ENCODE assay signal across 8 cellular contexts in the genomic region with DNA sequence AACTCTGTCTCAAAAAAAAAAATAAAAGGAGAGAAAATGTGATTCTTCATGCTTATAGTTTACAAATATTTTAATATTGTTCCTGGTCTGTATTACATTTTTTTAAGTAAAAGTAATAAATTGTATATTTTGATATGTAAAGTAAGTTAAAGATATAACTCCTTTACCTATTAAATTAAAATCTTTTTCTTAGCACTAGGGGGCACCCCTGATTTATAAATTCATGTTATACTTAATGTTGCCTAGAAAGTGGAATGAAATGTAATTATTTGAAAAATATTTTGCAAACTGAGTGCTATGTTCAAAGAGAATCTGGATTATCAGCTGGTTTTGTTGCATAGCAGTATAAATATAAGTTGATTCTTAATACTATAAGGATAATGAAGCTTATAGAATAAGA. TPM values are rescaled to one million over a fixed set of nuclear protein-coding genes. Genes with fewer than 3 reads are reported as not detected.
DNase-seq lines count a peak whose midpoint lies in the region; ATAC-seq, FAIRE-seq and TF ChIP-seq lines count a peak whose summit lies in the region.

No MANE protein-coding gene starts in this region.

- H3K4me1 ChIP-seq in GM12878 (ENCODE audit: control insufficient read depth, insufficient read depth, low read length): no peaks in the 10 kb centered on the region

- peak; percentile 39 for DNase-seq in EH (ENCODE audit: low read depth)
- DNase-seq in NCI-H146 (lab: John Stamatoyannopoulos, UW): peak; percentile 37
- DNase-seq in GM12878 (ENCODE audit: low read depth, low spot score): no peak
- peak; percentile 47 for DNase-seq in myocyte (ENCODE audit: low read depth)
- DNase-seq in AG08395 (ENCODE audit: low spot score): no peak
- no peak for DNase-seq in posterior cingulate gyrus

- RAD21 ChIA-PET in GM12878 (lab: Charles Lee; ENCODE audit: unreplicated experiment): interaction anchor here (0.5 to 2.2 kb wide), 4 partner anchors 229 to 594 kb away, joined by 3 to 11 read pairs (median 4); no protein-coding TSS in a partner anchor

- no peak for TF ChIP-seq POLR2A in GM12878 (IDR thresholded peaks at IDR 0.05; ENCODE audit: low read depth, low read length)

- H3K9me3 ChIP-seq in GM12878 (replicated peaks; ENCODE audit: control insufficient read depth, insufficient read depth, low read length): no peaks in the 10 kb centered on the region; the same call in 2 of the 3 replicates

- no peak for FAIRE-seq in GM12878 (lab: Jason Lieb, UNC)

- POLR2A ChIA-PET in GM12878 (lab: Charles Lee): no interaction called here

- H4K20me1 ChIP-seq in GM12878 (ENCODE audit: control insufficient read depth, insufficient read depth): no peaks in the 10 kb centered on the region

- intact Hi-C loops in GM12878 (cut with micrococcal nuclease; ENCODE audit: unreplicated experiment) (no loop called here), posterior cingulate gyrus (cut with DNase I) (loop anchor here (5.0 kb wide), 2 partner anchors 228 to 593 kb away; a partner anchor contains a TSS)

- SMC1A ChIA-PET in GM12878 (lab: Charles Lee; ENCODE audit: uncharacterized antibody, unreplicated experiment): interaction anchor here (0.9 to 6.2 kb wide), 2 partner anchors 193 to 229 kb away, joined by 3 to 34 read pairs; no protein-coding TSS in a partner anchor

- TF ChIP-seq CTCF in GM12878 (IDR thresholded peaks at IDR 0.05 in 2 of 3, conservative IDR thresholded peaks at IDR 0.05 in 1 of 3; ENCODE audit: control insufficient read depth in 2 of 3, extremely low read depth in 1 of 3, insufficient read depth in 1 of 3, low read depth in 3 of 3, low read length in 3 of 3): peak in 1 of 3 experiments; percentile 17; a peak in 1 of 6 replicates

- no peaks in the 10 kb centered on the region for H3K79me2 ChIP-seq in GM12878 (ENCODE audit: control insufficient read depth, insufficient read depth, low read length)

- no peaks in the 10 kb centered on the region for H3K27me3 ChIP-seq in GM12878 (replicated peaks in 1 of 2; ENCODE audit: control insufficient read depth in 2 of 2, insufficient read depth in 2 of 2, low read length in 1 of 2)

- no peaks in the 10 kb centered on the region for H3K36me3 ChIP-seq in GM12878 (ENCODE audit: control insufficient read depth in 2 of 2, insufficient read depth in 2 of 2, low read length in 1 of 2)

- H3K27ac ChIP-seq in GM12878 (ENCODE audit: control insufficient read depth, insufficient read depth): no peak overlapping the region

- no peak overlapping the region for H3K9ac ChIP-seq in GM12878 (ENCODE audit: control insufficient read depth, insufficient read depth, low read length)

- H3K4me2 ChIP-seq in GM12878 (ENCODE audit: control insufficient read depth, insufficient read depth): no peak overlapping the region

- BruUV-seq in GM12878 (replicated peaks; lab: Mats Ljungman, UMichigan): no TSS peak

- CTCF ChIA-PET in GM12878 (lab: Yijun Ruan, JAX): interaction anchor here (0.9 to 5.4 kb wide), 7 partner anchors 10 to 593 kb away, joined by 3 to 64 read pairs (median 11); no protein-coding TSS in a partner anchor

- no peak for TF ChIP-seq EP300 in GM12878 (IDR thresholded peaks at IDR 0.05; ENCODE audit: borderline replicate concordance in 1 of 2, control insufficient read depth in 1 of 2, low read depth in 2 of 2, low read length in 2 of 2)

- 0 out of 2 replicates have a peak, but pooled peaks have one; percentile 33 for TF ChIP-seq RAD21 in GM12878 (IDR thresholded peaks at IDR 0.05; ENCODE audit: insufficient read depth, low read depth, low read length)

- no peak for ATAC-seq in GM12878
- no peak for ATAC-seq in GM18873 (IDR thresholded peaks at IDR 0.05; ENCODE audit: low FRiP score, unreplicated experiment)
- no peak for ATAC-seq in GM19455 (IDR thresholded peaks at IDR 0.05; ENCODE audit: unreplicated experiment)

- H3K4me3 ChIP-seq in GM12878: no peak overlapping the region

- in situ Hi-C loops in GM12878 (cut with MboI): loop anchor here (5.0 to 25.0 kb wide), 3 partner anchors 228 to 588 kb away; a partner anchor contains a TSS

- no peak overlapping the region for H2AFZ ChIP-seq in GM12878 (ENCODE audit: control insufficient read depth, low read depth, low read length)

TF ChIP-seq in GM12878, 131 proteins besides CTCF, POLR2A, EP300 and RAD21:
- TF ChIP-seq ZNF217 (IDR thresholded peaks at IDR 0.05) (no peak), SMC3 (IDR thresholded peaks at IDR 0.05; ENCODE audit: borderline replicate concordance, low read length) (peak; percentile 42; the same call in 1 of the 2 replicates)

RNA-seq across cellular contexts. Expression of a gene that starts 49.2 kb away (rescaled TPM):
- total RNA-seq in GM12878 (2013; cell fraction: nucleolus; rRNA removed): 9.2 and 12.6 TPM in 2 replicates
- total RNA-seq in GM12878 (2014; rRNA removed): 2.6 and 3.7 TPM in 2 replicates
- total RNA-seq in GM12878 (2014; rRNA removed; fragmentation: Illumina TruSeq; extraction: Trizol): 2.4 and 2.8 TPM in 2 replicates
- 1.8 and 2.7 TPM in 2 replicates for total RNA-seq in GM12878 (2021)
- polyA plus RNA-seq in GM12878 (2011; ENCODE audit: low read depth): 2.9 TPM
- polyA plus RNA-seq in GM12878 (2011; rRNA removed): 0.14 and 0.46 TPM in 2 replicates
- polyA plus RNA-seq in GM12878 (2011; cell fraction: cytosol; rRNA removed): 0.01 and 0.08 TPM in 2 replicates
- polyA plus RNA-seq in GM12878 (2011; cell fraction: nucleus; rRNA removed): 0.12 and 0.28 TPM in 2 replicates
- 2.6 and 3.3 TPM in 2 replicates for polyA plus RNA-seq in GM12878 (2012)
- 1.7 and 2.2 TPM in 2 replicates for polyA plus RNA-seq in GM12878 (2014; fragmentation: Illumina TruSeq; extraction: Trizol)
- under 1 TPM; 0.08 to 0.38 TPM for polyA plus RNA-seq in GM12878 (2014; fragmentation: Nextera tagmentation; extraction: Ambion mirVana)
- polyA plus RNA-seq in GM12878 (2014; rRNA removed): 0.58 and 2.8 TPM in 2 replicates
- under 1 TPM; 0.43 TPM for polyA plus RNA-seq in GM12878 (2016; fragmentation: Nextera tagmentation; extraction: Ambion mirVana)
- 0.07 and 0.21 TPM in 2 replicates for polyA minus RNA-seq in GM12878 (2011; rRNA and poly(A)+ RNA removed)
- polyA minus RNA-seq in GM12878 (2011; cell fraction: cytosol; rRNA and poly(A)+ RNA removed): 1.0 TPM in 1 of 2 replicates, not detected in the other
- 0.60 and 0.67 TPM in 2 replicates for polyA minus RNA-seq in GM12878 (2011; cell fraction: nucleus; rRNA and poly(A)+ RNA removed)
- total RNA-seq in myocyte: 43.1 and 44.0 TPM in 2 replicates
- polyA plus RNA-seq in myocyte (2012): 5.6 TPM

Comparison
In these comparisons a context has a peak if more than half of its experiments do, and no peak if none do; other contexts are left out.
1. DNase-seq: peak in EH (single experiment), NCI-H146 (single experiment) and myocyte (single experiment); none in GM12878 (single experiment), AG08395 (single experiment) and posterior cingulate gyrus (0 of 10).